In the genomic region with DNA sequence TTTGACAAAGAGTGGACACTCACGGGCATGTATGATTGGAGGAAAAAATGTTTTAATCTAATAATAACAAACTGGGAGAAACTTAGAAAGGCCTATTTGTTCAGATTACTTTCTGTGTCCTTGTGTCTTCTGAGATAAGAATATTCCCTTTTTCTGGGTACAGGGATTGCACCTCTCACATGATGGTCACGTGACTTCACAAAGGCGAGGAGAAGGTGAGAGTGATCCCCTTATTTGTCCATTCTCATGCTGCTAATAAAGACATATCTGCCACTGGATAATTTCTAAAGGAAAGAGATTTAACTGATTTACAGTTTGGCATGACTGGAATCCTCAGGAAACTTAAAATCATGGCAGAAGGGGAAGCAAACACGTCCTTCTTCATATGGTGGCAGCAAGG, we compare ENCODE assay signal across 23 cellular contexts.
A peak's percentile ranks its signal among the peaks of the same experiment; 100 is the strongest.
DNase-seq lines count a peak whose midpoint lies in the region; ATAC-seq, FAIRE-seq and TF ChIP-seq lines count a peak whose summit lies in the region.
"Had no signal": no experiment of that assay in that cellular context is flagged by ENCODE, and none has a peak within 500 bp of the region (broad histone marks: within the 10 kb centered on the region; RNA-seq: fewer than 3 reads in every experiment).

No MANE protein-coding gene starts in this region.

- POLR2A ChIA-PET in HepG2 (lab: Yijun Ruan, JAX) = no interaction called here
- POLR2A ChIA-PET in GM12878 (lab: Charles Lee) = no interaction called here

- WGBS in HepG2 (ENCODE audit: low lambda C conversion rate) = 5% methylated on average over 4 of the region's 4 CpGs
- 90% methylated on average over 4 of the region's 4 CpGs for WGBS in right lobe of liver (ENCODE audit: insufficient coverage, low coverage, low lambda C conversion rate, missing lambda C conversion rate)
- 86% methylated on average over 4 of the region's 4 CpGs for WGBS in GM12878 (ENCODE audit: insufficient coverage, insufficient replicate concordance, low lambda C conversion rate, missing lambda C conversion rate)

- no peak for FAIRE-seq in HepG2 (lab: Jason Lieb, UNC)
- FAIRE-seq in GM12878 (lab: Jason Lieb, UNC) = no peak
- FAIRE-seq: GM12891, GM19239 had no signal

- H3K4me3 ChIP-seq in HepG2 (replicated peaks in 1 of 3; ENCODE audit: insufficient read depth in 1 of 3, low read depth in 2 of 3, low read length in 3 of 3) = no peak overlapping the region
- no peak overlapping the region for H3K4me3 ChIP-seq in right lobe of liver
- H3K4me3 ChIP-seq in GM12878 = no peak overlapping the region
- H3K4me3 ChIP-seq: BLaER1 had no signal

- CTCF ChIA-PET in HepG2 (lab: Yijun Ruan, JAX; ENCODE audit: low intra/inter-chr PET ratio, low total read pairs) = no interaction called here
- CTCF ChIA-PET in GM12878 (lab: Yijun Ruan, JAX) = no interaction called here

- no peak overlapping the region for H3K9ac ChIP-seq in HepG2 (ENCODE audit: insufficient read depth, low read depth, low read length)
- no peak overlapping the region for H3K9ac ChIP-seq in GM12878 (ENCODE audit: control insufficient read depth, insufficient read depth, low read length)
- H3K9ac ChIP-seq: BLaER1 had no signal

- no peak for TF ChIP-seq POLR2A in HepG2 (IDR thresholded peaks at IDR 0.05; ENCODE audit: insufficient read depth in 1 of 2, low read depth in 2 of 2, low read length in 2 of 2)
- no peak for TF ChIP-seq POLR2A in right lobe of liver (IDR thresholded peaks at IDR 0.05)
- no peak for TF ChIP-seq POLR2A in GM12878 (IDR thresholded peaks at IDR 0.05; ENCODE audit: low read depth, low read length)

- in situ Hi-C loops in HepG2 (cut with HindIII; ENCODE audit: extremely low pct_ligation_motif_present, low pct_unique_long_range_greater_than_20kb) = no loop called here
- in situ Hi-C loops in GM12878 (cut with MboI) = no loop called here

- no peaks in the 10 kb centered on the region for H3K27me3 ChIP-seq in HepG2 (ENCODE audit: control insufficient read depth in 1 of 2, insufficient read depth in 2 of 2, low read length in 2 of 2)
- H3K27me3 ChIP-seq in right lobe of liver = no peaks in the 10 kb centered on the region
- no peaks in the 10 kb centered on the region for H3K27me3 ChIP-seq in GM12878 (replicated peaks in 1 of 2; ENCODE audit: control insufficient read depth in 2 of 2, insufficient read depth in 2 of 2, low read length in 1 of 2)
- H3K27me3 ChIP-seq: BE2C, BLaER1 had no signal

- RAD21 ChIA-PET in GM12878 (lab: Charles Lee; ENCODE audit: unreplicated experiment) = no interaction called here

- no peak overlapping the region for H3K27ac ChIP-seq in HepG2 (ENCODE audit: extremely low read length, insufficient read depth, low read length)
- no peak overlapping the region for H3K27ac ChIP-seq in right lobe of liver
- no peak overlapping the region for H3K27ac ChIP-seq in GM12878 (ENCODE audit: control insufficient read depth, insufficient read depth)
- H3K27ac ChIP-seq: 22Rv1, BLaER1 had no signal

- DNase-seq in HepG2 (ENCODE audit: low spot score) = no peak
- DNase-seq in right lobe of liver = no peak
- no peak for DNase-seq in GM12878 (ENCODE audit: low read depth, low spot score)
- no peak for DNase-seq in RKO (ENCODE audit: low spot score)
- no peak for DNase-seq in NCI-H2081 (lab: John Stamatoyannopoulos, UW)
- DNase-seq: ACHN; BE2C; C1 segment of cervical spinal cord; CD4-positive, alpha-beta memory T cell; CD4-positive, CD25-positive, alpha-beta regulatory T cell; CD8-positive, alpha-beta memory T cell; COR-L47; DMS 273 treated with DMSO at 0.1 percent for 48 hours; DMS153; DMS53; DMS79; DND-41; EL; GDM1 had no signal

- H4K20me1 ChIP-seq in HepG2 (ENCODE audit: insufficient read depth, low read length) (no peaks in the 10 kb centered on the region), GM12878 (ENCODE audit: control insufficient read depth, insufficient read depth) (no peaks in the 10 kb centered on the region)
- H4K20me1 ChIP-seq: BLaER1 had no signal

- H3K4me1 ChIP-seq in HepG2 (ENCODE audit: insufficient read depth, low read length) = no peaks in the 10 kb centered on the region
- H3K4me1 ChIP-seq in right lobe of liver = peaks cover 0 to 16% (median 0%) of the 10 kb centered on the region in 4 donors
- no peaks in the 10 kb centered on the region for H3K4me1 ChIP-seq in GM12878 (ENCODE audit: control insufficient read depth, insufficient read depth, low read length)
- H3K4me1 ChIP-seq: BE2C, BLaER1 had no signal

- no peaks in the 10 kb centered on the region for H3K36me3 ChIP-seq in HepG2 (replicated peaks in 1 of 2; ENCODE audit: control insufficient read depth in 1 of 2, insufficient read depth in 2 of 2, low read length in 2 of 2)
- H3K36me3 ChIP-seq in right lobe of liver = no peaks in the 10 kb centered on the region
- H3K36me3 ChIP-seq in GM12878 (ENCODE audit: control insufficient read depth in 2 of 2, insufficient read depth in 2 of 2, low read length in 1 of 2) = no peaks in the 10 kb centered on the region
- H3K36me3 ChIP-seq: BE2C, BLaER1 had no signal

- H3K79me2 ChIP-seq in HepG2 (ENCODE audit: insufficient read depth, low read length) (no peaks in the 10 kb centered on the region), GM12878 (ENCODE audit: control insufficient read depth, insufficient read depth, low read length) (no peaks in the 10 kb centered on the region)

- TF ChIP-seq EP300 in HepG2 (IDR thresholded peaks at IDR 0.05; ENCODE audit: low read depth in 2 of 2, low read length in 2 of 2) (no peak), HepG2 (CRISPR knock-in tag; IDR thresholded peaks at IDR 0.05; ENCODE audit: borderline replicate concordance) (no peak), GM12878 (IDR thresholded peaks at IDR 0.05; ENCODE audit: borderline replicate concordance in 1 of 2, control insufficient read depth in 1 of 2, low read depth in 2 of 2, low read length in 2 of 2) (no peak)

- intact Hi-C loops in HepG2 (cut with micrococcal nuclease; ENCODE audit: unreplicated experiment) (no loop called here), right lobe of liver (cut with DNase I) (no loop called here), GM12878 (cut with micrococcal nuclease; ENCODE audit: unreplicated experiment) (no loop called here)

- ATAC-seq in HepG2 (no peak), right lobe of liver (no peak), GM12878 (no peak)

- BruUV-seq in HepG2 (replicated peaks; lab: Mats Ljungman, UMichigan) = no TSS peak
- BruUV-seq in GM12878 (replicated peaks; lab: Mats Ljungman, UMichigan) = no TSS peak

- SMC1A ChIA-PET in GM12878 (lab: Charles Lee; ENCODE audit: uncharacterized antibody, unreplicated experiment) = no interaction called here

- H3K9me3 ChIP-seq in HepG2 (ENCODE audit: low read length) = peaks cover 67% of the 10 kb centered on the region
- no peaks in the 10 kb centered on the region for H3K9me3 ChIP-seq in right lobe of liver
- H3K9me3 ChIP-seq in GM12878 (replicated peaks; ENCODE audit: control insufficient read depth, insufficient read depth, low read length) = no peaks in the 10 kb centered on the region; the same call in 2 of the 3 replicates
- H3K9me3 ChIP-seq: BE2C, BLaER1 had no signal

- H2AFZ ChIP-seq in HepG2 (ENCODE audit: low read length) (no peak overlapping the region), GM12878 (ENCODE audit: control insufficient read depth, low read depth, low read length) (no peak overlapping the region)

- TF ChIP-seq CTCF in HepG2 (CRISPR knock-in tag; IDR thresholded peaks at IDR 0.05) = no peak
- TF ChIP-seq CTCF in right lobe of liver (IDR thresholded peaks at IDR 0.05) = no peak
- no peak for TF ChIP-seq CTCF in GM12878 (IDR thresholded peaks at IDR 0.05 in 2 of 3, conservative IDR thresholded peaks at IDR 0.05 in 1 of 3; ENCODE audit: control insufficient read depth in 2 of 3, extremely low read depth in 1 of 3, insufficient read depth in 1 of 3, low read depth in 3 of 3, low read length in 3 of 3)

- no peak for TF ChIP-seq RAD21 in HepG2 (CRISPR knock-in tag; IDR thresholded peaks at IDR 0.05)
- no peak for TF ChIP-seq RAD21 in GM12878 (IDR thresholded peaks at IDR 0.05; ENCODE audit: insufficient read depth, low read depth, low read length)

- H3K4me2 ChIP-seq in HepG2 (ENCODE audit: low read depth, low read length) (no peak overlapping the region), GM12878 (ENCODE audit: control insufficient read depth, insufficient read depth) (no peak overlapping the region)
- H3K4me2 ChIP-seq: BLaER1 had no signal

TF ChIP-seq in HepG2, 621 proteins besides CTCF, POLR2A, EP300 and RAD21 (continues in another document):
- TF ChIP-seq USF2 (IDR thresholded peaks at IDR 0.05; ENCODE audit: low read depth, low read length) (peak; percentile 88), USF2 (CRISPR knock-in tag; IDR thresholded peaks at IDR 0.05; ENCODE audit: borderline replicate concordance) (no peak)

TF ChIP-seq in GM12878, 131 proteins besides CTCF, POLR2A, EP300 and RAD21 (continues in another document):
- 0 out of 4 replicates have a peak, but pooled peaks of 1 of the 2 experiments have one; percentile 9 for TF ChIP-seq BHLHE40 (IDR thresholded peaks at IDR 0.05; ENCODE audit: borderline replicate concordance in 1 of 2, low read depth in 2 of 2, low read length in 1 of 2)
- TF ChIP-seq KAT2A (conservative IDR thresholded peaks at IDR 0.05; ENCODE audit: control insufficient read depth, low read depth, low read length) = no peak
- TF ChIP-seq, protein P1, sequence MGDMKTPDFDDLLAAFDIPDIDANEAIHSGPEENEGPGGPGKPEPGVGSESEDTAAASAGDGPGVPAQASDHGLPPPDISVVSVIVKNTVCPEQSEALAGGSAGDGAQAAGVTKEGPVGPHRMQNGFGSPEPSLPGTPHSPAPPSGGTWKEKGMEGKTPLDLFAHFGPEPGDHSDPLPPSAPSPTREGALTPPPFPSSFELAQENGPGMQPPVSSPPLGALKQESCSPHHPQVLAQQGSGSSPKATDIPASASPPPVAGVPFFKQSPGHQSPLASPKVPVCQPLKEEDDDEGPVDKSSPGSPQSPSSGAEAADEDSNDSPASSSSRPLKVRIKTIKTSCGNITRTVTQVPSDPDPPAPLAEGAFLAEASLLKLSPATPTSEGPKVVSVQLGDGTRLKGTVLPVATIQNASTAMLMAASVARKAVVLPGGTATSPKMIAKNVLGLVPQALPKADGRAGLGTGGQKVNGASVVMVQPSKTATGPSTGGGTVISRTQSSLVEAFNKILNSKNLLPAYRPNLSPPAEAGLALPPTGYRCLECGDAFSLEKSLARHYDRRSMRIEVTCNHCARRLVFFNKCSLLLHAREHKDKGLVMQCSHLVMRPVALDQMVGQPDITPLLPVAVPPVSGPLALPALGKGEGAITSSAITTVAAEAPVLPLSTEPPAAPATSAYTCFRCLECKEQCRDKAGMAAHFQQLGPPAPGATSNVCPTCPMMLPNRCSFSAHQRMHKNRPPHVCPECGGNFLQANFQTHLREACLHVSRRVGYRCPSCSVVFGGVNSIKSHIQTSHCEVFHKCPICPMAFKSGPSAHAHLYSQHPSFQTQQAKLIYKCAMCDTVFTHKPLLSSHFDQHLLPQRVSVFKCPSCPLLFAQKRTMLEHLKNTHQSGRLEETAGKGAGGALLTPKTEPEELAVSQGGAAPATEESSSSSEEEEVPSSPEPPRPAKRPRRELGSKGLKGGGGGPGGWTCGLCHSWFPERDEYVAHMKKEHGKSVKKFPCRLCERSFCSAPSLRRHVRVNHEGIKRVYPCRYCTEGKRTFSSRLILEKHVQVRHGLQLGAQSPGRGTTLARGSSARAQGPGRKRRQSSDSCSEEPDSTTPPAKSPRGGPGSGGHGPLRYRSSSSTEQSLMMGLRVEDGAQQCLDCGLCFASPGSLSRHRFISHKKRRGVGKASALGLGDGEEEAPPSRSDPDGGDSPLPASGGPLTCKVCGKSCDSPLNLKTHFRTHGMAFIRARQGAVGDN (IDR thresholded peaks at IDR 0.05) = no peak

Comparison
In these comparisons a context has a peak if more than half of its experiments do, and no peak if none do; other contexts are left out.
1. Of the 75 proteins assayed by ChIP-seq in both HepG2 and GM12878: peak only in HepG2: none; only in GM12878: none; in both: RAD51; in neither: 72; mixed calls (peak in some experiments, not most) for 2.